Comparison of ENCODE assay signal across 15 cellular contexts in the genomic region with DNA sequence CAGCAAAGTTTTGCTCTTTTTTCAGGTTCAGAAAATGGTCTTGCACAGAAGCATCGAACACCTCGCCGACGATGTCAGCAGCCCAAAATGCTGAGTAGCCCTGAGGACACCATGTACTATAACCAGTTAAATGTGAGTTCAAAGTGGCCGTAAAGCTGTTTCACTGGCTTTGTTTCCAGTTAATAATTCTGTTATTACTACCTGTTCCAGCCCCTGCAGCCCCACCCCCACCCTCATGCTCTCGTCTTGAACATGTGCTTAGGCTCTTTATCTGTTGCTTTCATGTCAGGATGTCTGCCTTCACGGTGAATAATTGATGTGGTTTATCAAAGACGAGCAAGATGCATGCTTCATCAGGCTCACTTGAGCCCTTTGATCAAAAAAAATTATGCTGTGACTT.
DNase-seq lines count a peak whose midpoint lies in the region; ATAC-seq lines count a peak whose summit lies in the region.
"Had no signal": no experiment of that assay in that cellular context is flagged by ENCODE, and none has a peak within 500 bp of the region (broad histone marks: within the 10 kb centered on the region; RNA-seq: fewer than 3 reads in every experiment).

No MANE protein-coding gene starts in this region.

- CTCF ChIA-PET in activated CD8-positive, alpha-beta memory T cell treated with anti-CD3 and anti-CD28 coated beads, Interleukin-2, amount 10 ng/mL, durations not matched to agents 7 days and 5 days (lab: Charles Lee): no interaction called here

- H3K36me3 Mint-ChIP-seq in activated CD8-positive, alpha-beta memory T cell treated with anti-CD3 and anti-CD28 coated beads, Interleukin-2, amount 10 ng/mL, durations not matched to agents 7 days and 5 days: no peaks in the 10 kb centered on the region
- H3K36me3 Mint-ChIP-seq in activated naive CD8-positive, alpha-beta T cell treated with anti-CD3 and anti-CD28 coated beads for 36 hours: peaks cover 3% of the 10 kb centered on the region
- no peaks in the 10 kb centered on the region for H3K36me3 Mint-ChIP-seq in activated T-helper 2 cell treated with anti-CD3 and anti-CD28 coated beads, Interferon-gamma antibody, Interleukin-2, Interleukin-4, amounts not matched to agents 10 μg/mL and 5 μg/mL and 100 μg/mL, durations not matched to agents 14 hours and 24 hours and 36 hours (ENCODE audit: low read depth)
- H3K36me3 Mint-ChIP-seq: activated naive CD4-positive, alpha-beta T cell treated with anti-CD3 and anti-CD28 coated beads, Interleukin-2, amount 50 U/mL, for 72 hours had no signal

- H3K4me3 Mint-ChIP-seq in activated CD8-positive, alpha-beta memory T cell treated with anti-CD3 and anti-CD28 coated beads, Interleukin-2, amount 10 ng/mL, durations not matched to agents 7 days and 5 days: no peak overlapping the region
- peak overlapping the region; percentile 32 for H3K4me3 Mint-ChIP-seq in activated naive CD8-positive, alpha-beta T cell treated with anti-CD3 and anti-CD28 coated beads for 36 hours
- H3K4me3 Mint-ChIP-seq in activated T-helper 2 cell treated with anti-CD3 and anti-CD28 coated beads, Interferon-gamma antibody, Interleukin-2, Interleukin-4, amounts not matched to agents 10 μg/mL and 5 μg/mL and 100 μg/mL, durations not matched to agents 14 hours and 24 hours and 36 hours (ENCODE audit: low read depth): no peak overlapping the region
- H3K4me3 Mint-ChIP-seq: nephron progenitor cell had no signal

- peaks cover 12% of the 10 kb centered on the region for H3K4me1 Mint-ChIP-seq in activated CD8-positive, alpha-beta memory T cell treated with anti-CD3 and anti-CD28 coated beads, Interleukin-2, amount 10 ng/mL, durations not matched to agents 7 days and 5 days
- H3K4me1 Mint-ChIP-seq in activated naive CD8-positive, alpha-beta T cell treated with anti-CD3 and anti-CD28 coated beads for 36 hours: peaks cover 17% of the 10 kb centered on the region
- H3K4me1 Mint-ChIP-seq in activated T-helper 2 cell treated with anti-CD3 and anti-CD28 coated beads, Interferon-gamma antibody, Interleukin-2, Interleukin-4, amounts not matched to agents 10 μg/mL and 5 μg/mL and 100 μg/mL, durations not matched to agents 14 hours and 24 hours and 36 hours (ENCODE audit: low read depth): peaks cover 14% of the 10 kb centered on the region

- no peak overlapping the region for H3K27ac Mint-ChIP-seq in activated CD8-positive, alpha-beta memory T cell treated with anti-CD3 and anti-CD28 coated beads, Interleukin-2, amount 10 ng/mL, durations not matched to agents 7 days and 5 days
- no peak overlapping the region for H3K27ac Mint-ChIP-seq in activated naive CD8-positive, alpha-beta T cell treated with anti-CD3 and anti-CD28 coated beads for 36 hours
- H3K27ac Mint-ChIP-seq in activated T-helper 2 cell treated with anti-CD3 and anti-CD28 coated beads, Interferon-gamma antibody, Interleukin-2, Interleukin-4, amounts not matched to agents 10 μg/mL and 5 μg/mL and 100 μg/mL, durations not matched to agents 14 hours and 24 hours and 36 hours: no peak overlapping the region
- H3K27ac Mint-ChIP-seq: activated naive CD4-positive, alpha-beta T cell treated with anti-CD3 and anti-CD28 coated beads, Interleukin-2, amount 50 U/mL, for 72 hours; nephron progenitor cell had no signal

- peak; percentile 62 for DNase-seq in activated CD8-positive, alpha-beta memory T cell treated with anti-CD3 and anti-CD28 coated beads for 24 hours
- no peak for DNase-seq in activated CD8-positive, alpha-beta memory T cell treated with anti-CD3 and anti-CD28 coated beads, Interleukin-2, amount 10 ng/mL, durations not matched to agents 7 days and 5 days
- no peak for DNase-seq in activated naive CD8-positive, alpha-beta T cell treated with anti-CD3 and anti-CD28 coated beads for 36 hours
- DNase-seq in stimulated activated CD4-positive, alpha-beta T cell treated with anti-CD3 and anti-CD28 coated beads, TNF-alpha, amount 100 ng/mL, for 4 hours (ENCODE audit: low read depth in 3 of 3): peak; percentile 6 to 15 (median 13)
- DNase-seq in sciatic nerve (ENCODE audit: low spot score) (no peak), NCI-H524 treated with DMSO at 0.1 percent for 48 hours (lab: John Stamatoyannopoulos, UW) (no peak)
- no peak for DNase-seq in activated T-helper 2 cell treated with anti-CD3 and anti-CD28 coated beads, Interferon-gamma antibody, Interleukin-2, Interleukin-4, amounts not matched to agents 10 μg/mL and 5 μg/mL and 100 μg/mL, durations not matched to agents 14 hours and 24 hours and 36 hours (ENCODE audit: low spot score)
- DNase-seq: NCI-H1436 treated with DMSO at 0.1 percent for 48 hours, NCI-H526 treated with DMSO at 0.1 percent for 48 hours, nephron progenitor cell, RPMI8226, sigmoid colon had no signal

- intact Hi-C loops in sciatic nerve (cut with DNase I): no loop called here
- intact Hi-C loops in activated T-helper 2 cell treated with anti-CD3 and anti-CD28 coated beads, Interferon-gamma antibody, Interleukin-2, Interleukin-4, amounts not matched to agents 10 μg/mL and 5 μg/mL and 100 μg/mL, durations not matched to agents 14 hours and 24 hours and 36 hours (cut with micrococcal nuclease): no loop called here

- no peak for ATAC-seq in activated CD8-positive, alpha-beta memory T cell treated with anti-CD3 and anti-CD28 coated beads, Interleukin-2, amount 10 ng/mL, durations not matched to agents 7 days and 5 days
- peak; percentile 55 to 71 for ATAC-seq in activated CD4-positive, CD25-positive, alpha-beta regulatory T cell treated with anti-CD3 and anti-CD28 coated beads, Interleukin-2, amount 50 U/mL, for 24 hours
- ATAC-seq in sciatic nerve: no peak
- ATAC-seq: esophagus mucosa had no signal

- H3K9me3 Mint-ChIP-seq in activated CD8-positive, alpha-beta memory T cell treated with anti-CD3 and anti-CD28 coated beads, Interleukin-2, amount 10 ng/mL, durations not matched to agents 7 days and 5 days (ENCODE audit: low read depth): no peaks in the 10 kb centered on the region
- no peaks in the 10 kb centered on the region for H3K9me3 Mint-ChIP-seq in activated naive CD8-positive, alpha-beta T cell treated with anti-CD3 and anti-CD28 coated beads for 36 hours
- no peaks in the 10 kb centered on the region for H3K9me3 Mint-ChIP-seq in activated T-helper 2 cell treated with anti-CD3 and anti-CD28 coated beads, Interferon-gamma antibody, Interleukin-2, Interleukin-4, amounts not matched to agents 10 μg/mL and 5 μg/mL and 100 μg/mL, durations not matched to agents 14 hours and 24 hours and 36 hours
- H3K9me3 Mint-ChIP-seq: activated naive CD4-positive, alpha-beta T cell treated with anti-CD3 and anti-CD28 coated beads, Interleukin-2, amount 50 U/mL, for 72 hours; nephron progenitor cell had no signal

- H3K27me3 Mint-ChIP-seq in activated CD8-positive, alpha-beta memory T cell treated with anti-CD3 and anti-CD28 coated beads, Interleukin-2, amount 10 ng/mL, durations not matched to agents 7 days and 5 days: peaks cover 3% of the 10 kb centered on the region
- H3K27me3 Mint-ChIP-seq in activated naive CD8-positive, alpha-beta T cell treated with anti-CD3 and anti-CD28 coated beads for 36 hours: peaks cover 6% of the 10 kb centered on the region
- no peaks in the 10 kb centered on the region for H3K27me3 Mint-ChIP-seq in activated T-helper 2 cell treated with anti-CD3 and anti-CD28 coated beads, Interferon-gamma antibody, Interleukin-2, Interleukin-4, amounts not matched to agents 10 μg/mL and 5 μg/mL and 100 μg/mL, durations not matched to agents 14 hours and 24 hours and 36 hours (ENCODE audit: low read depth)

Comparison
In these comparisons a context has a peak if more than half of its experiments do, and no peak if none do; other contexts are left out.
1. DNase-seq: peak in activated CD8-positive, alpha-beta memory T cell treated with anti-CD3 and anti-CD28 coated beads for 24 hours (single experiment) and stimulated activated CD4-positive, alpha-beta T cell treated with anti-CD3 and anti-CD28 coated beads, TNF-alpha, amount 100 ng/mL, for 4 hours (3 of 3); none in activated CD8-positive, alpha-beta memory T cell treated with anti-CD3 and anti-CD28 coated beads, Interleukin-2, amount 10 ng/mL, durations not matched to agents 7 days and 5 days (single experiment), activated naive CD8-positive, alpha-beta T cell treated with anti-CD3 and anti-CD28 coated beads for 36 hours (single experiment), sciatic nerve (single experiment), activated T-helper 2 cell treated with anti-CD3 and anti-CD28 coated beads, Interferon-gamma antibody, Interleukin-2, Interleukin-4, amounts not matched to agents 10 μg/mL and 5 μg/mL and 100 μg/mL, durations not matched to agents 14 hours and 24 hours and 36 hours (single experiment) and NCI-H524 treated with DMSO at 0.1 percent for 48 hours (single experiment).
2. ATAC-seq: peak in activated CD4-positive, CD25-positive, alpha-beta regulatory T cell treated with anti-CD3 and anti-CD28 coated beads, Interleukin-2, amount 50 U/mL, for 24 hours (2 of 2); none in activated CD8-positive, alpha-beta memory T cell treated with anti-CD3 and anti-CD28 coated beads, Interleukin-2, amount 10 ng/mL, durations not matched to agents 7 days and 5 days (single experiment) and sciatic nerve (single experiment).